8 cellular contexts compared by ENCODE assay signal in genomic region chr14:64294672-64295413, GRCh38. TPM values are rescaled to one million over a fixed set of nuclear protein-coding genes. Genes with fewer than 3 reads are reported as not detected.
A peak's percentile ranks its signal among the peaks of the same experiment; 100 is the strongest.
DNase-seq lines count a peak whose midpoint lies in the region; ATAC-seq and TF ChIP-seq lines count a peak whose summit lies in the region.

No MANE protein-coding gene starts in this region.

- POLR2A ChIA-PET in Caco-2 (lab: Charles Lee), result no interaction called here

- no peaks in the 10 kb centered on the region for H3K4me1 Mint-ChIP-seq in Caco-2 (ENCODE audit: low read depth, unreplicated experiment)

- intact Hi-C loops in Caco-2 (cut with micrococcal nuclease; ENCODE audit: unreplicated experiment), result loop anchor here (1.0 to 5.0 kb wide), 5 partner anchors 136 to 496 kb away; no protein-coding TSS in a partner anchor
- intact Hi-C loops in head of caudate nucleus (cut with DNase I), result no loop called here

- TF ChIP-seq EP300 in upper lobe of left lung (IDR thresholded peaks at IDR 0.05), result no peak

- H3K9me3 Mint-ChIP-seq in Caco-2 (ENCODE audit: unreplicated experiment), result no peaks in the 10 kb centered on the region

- H3K27me3 ChIP-seq in Caco-2 (replicated peaks; ENCODE audit: control insufficient read depth, insufficient read depth, low read length) (no peaks in the 10 kb centered on the region), SJCRH30 (no peaks in the 10 kb centered on the region), upper lobe of left lung (peaks cover 0 to 13% (median 0%) of the 10 kb centered on the region in 4 donors)

- CTCF ChIA-PET in Caco-2 (lab: Charles Lee), result interaction anchor here (1.2 to 3.3 kb wide), 4 partner anchors 9 to 284 kb away, joined by 4 to 27 read pairs (median 11); no protein-coding TSS in a partner anchor

- peak overlapping the region; percentile 74 for H3K4me3 Mint-ChIP-seq in Caco-2 (ENCODE audit: unreplicated experiment)

- WGBS in upper lobe of left lung, 2 donors, result 5 to 58% methylated on average over 2 to 20 of the region's 20 CpGs

- H3K27ac Mint-ChIP-seq in Caco-2 (ENCODE audit: unreplicated experiment), result no peak overlapping the region

- ATAC-seq in upper lobe of left lung (ENCODE audit: low FRiP score in 2 of 2), result peak; percentile 83 to 93

- H3K27ac ChIP-seq in SJCRH30 (peak overlapping the region; percentile 36), upper lobe of left lung (no peak overlapping the region)

- no TSS peak for BruUV-seq in Caco-2 (replicated peaks; lab: Mats Ljungman, UMichigan)

- TF ChIP-seq CTCF in Caco-2 (IDR thresholded peaks at IDR 0.05; ENCODE audit: insufficient read depth in 1 of 2, low read depth in 1 of 2, low read length in 1 of 2, severe bottlenecking in 1 of 2, unreplicated experiment in 1 of 2) (peak; percentile 94), GM20000 (IDR thresholded peaks at IDR 0.05; ENCODE audit: extremely low read depth, missing control alignments) (peak; percentile 86), upper lobe of left lung (IDR thresholded peaks at IDR 0.05) (peak; percentile 56 to 86 (median 78))

- H3K36me3 Mint-ChIP-seq in Caco-2 (ENCODE audit: insufficient read depth, unreplicated experiment), result no peaks in the 10 kb centered on the region

- H3K4me3 ChIP-seq in Caco-2 (ENCODE audit: low read depth, low read length), result peak overlapping the region; percentile 29
- H3K4me3 ChIP-seq in SJCRH30, result peak overlapping the region; percentile 61
- peak overlapping the region in 3 of 4 donors; percentile 31 to 43 (median 42) for H3K4me3 ChIP-seq in upper lobe of left lung

- H3K36me3 ChIP-seq in Caco-2 (ENCODE audit: control insufficient read depth, insufficient read depth, low read length) (no peaks in the 10 kb centered on the region), SJCRH30 (no peaks in the 10 kb centered on the region), upper lobe of left lung (no peaks in the 10 kb centered on the region)

- peaks cover 3% of the 10 kb centered on the region for H3K27me3 Mint-ChIP-seq in Caco-2 (ENCODE audit: insufficient read depth, unreplicated experiment)

- TF ChIP-seq POLR2A in upper lobe of left lung (IDR thresholded peaks at IDR 0.05), result no peak

- DNase-seq in Caco-2, result peak; percentile 80 to 91
- DNase-seq in GM20000 (ENCODE audit: low spot score), result peak; percentile 90
- peak; percentile 63 for DNase-seq in HT-29 (ENCODE audit: low spot score)
- peak; percentile 93 for DNase-seq in SJCRH30
- peak; percentile 61 to 79 (median 72) for DNase-seq in activated naive CD4-positive, alpha-beta T cell (lab: John Stamatoyannopoulos, UW)
- DNase-seq in head of caudate nucleus, result peak; percentile 17 to 84 (median 62)
- DNase-seq in pons (ENCODE audit: low spot score), result peak; percentile 29
- peak; percentile 79 to 94 for DNase-seq in upper lobe of left lung

- H3K4me1 ChIP-seq in Caco-2, result peaks cover 7% of the 10 kb centered on the region; the same call in 1 of the 2 replicates
- peaks cover 14% of the 10 kb centered on the region for H3K4me1 ChIP-seq in SJCRH30
- peaks cover 13 to 28% (median 20%) of the 10 kb centered on the region in 4 donors for H3K4me1 ChIP-seq in upper lobe of left lung

- H3K9me3 ChIP-seq in Caco-2 (no peaks in the 10 kb centered on the region), SJCRH30 (replicated peaks) (no peaks in the 10 kb centered on the region), upper lobe of left lung (no peaks in the 10 kb centered on the region)

RNA-seq across cellular contexts. Expression of gene ESR2, which starts 0.7 kb away (rescaled TPM):
- 0.19 and 0.23 TPM in 2 replicates for total RNA-seq in Caco-2 (2022)
- 0.03 TPM in 1 of 2 replicates, not detected in the other for total RNA-seq in HT-29 (2014; rRNA removed; shearing (Covaris generic))
- total RNA-seq in SJCRH30 (2014; rRNA removed; shearing (Covaris generic)), result 11.8 and 12.1 TPM in 2 replicates
- 1 to 10 TPM in 1 of 6 donors, under 1 TPM in 4, not detected in 1; 0.20 to 3.6 (median 0.86) TPM for total RNA-seq in upper lobe of left lung

Comparison
In these comparisons a context has a peak if more than half of its experiments do, and no peak if none do; other contexts are left out.
1. DNase-seq: peak in every context shown above with its lines; median percentile 93 in SJCRH30; 90 in GM20000; 86 in upper lobe of left lung; 86 in Caco-2; 72 in activated naive CD4-positive, alpha-beta T cell; 63 in HT-29; 62 in head of caudate nucleus; 29 in pons.